ENCODE assay signal across 8 cellular contexts in the genomic region with DNA sequence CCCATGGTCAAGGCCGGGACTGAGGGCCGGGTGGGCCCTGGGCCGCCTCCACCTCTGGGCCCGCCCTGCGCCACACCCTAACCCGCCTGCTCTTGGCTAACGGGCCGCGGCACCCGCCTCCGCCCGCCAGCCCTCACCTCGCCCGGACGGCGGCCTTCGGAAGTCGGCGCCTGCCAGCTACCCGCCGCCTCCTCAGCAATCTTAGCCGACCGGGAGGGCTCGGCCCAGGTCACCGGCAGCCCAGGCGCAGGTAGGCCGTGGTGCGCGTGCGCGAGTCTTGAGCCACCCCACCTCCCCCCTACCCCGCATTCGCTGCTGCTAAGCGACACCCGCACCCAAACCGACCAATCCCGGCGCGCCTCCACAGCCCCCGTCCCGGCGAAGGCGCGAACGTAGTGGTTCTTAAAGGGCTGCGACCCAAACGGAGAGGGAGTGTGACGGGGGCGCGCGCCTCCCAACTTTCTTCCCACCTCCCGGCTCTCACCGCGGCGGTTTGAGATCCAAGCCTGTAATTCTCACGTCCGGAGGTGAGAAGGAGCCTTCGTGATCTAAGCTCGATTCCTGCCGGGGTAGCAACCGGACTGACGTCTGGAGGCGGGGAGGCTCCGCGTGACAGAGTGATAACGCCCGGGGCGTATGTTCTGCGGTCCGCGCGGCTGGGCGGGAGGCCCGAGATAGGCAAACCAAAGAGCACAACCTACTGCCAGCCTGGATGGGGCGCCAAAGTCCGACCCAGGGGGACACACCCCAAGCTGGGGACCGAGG. TPM values are rescaled to one million over a fixed set of nuclear protein-coding genes. Genes with fewer than 3 reads are reported as not detected.
A peak's percentile ranks its signal among the peaks of the same experiment; 100 is the strongest.
DNase-seq lines count a peak whose midpoint lies in the region; ATAC-seq, FAIRE-seq and TF ChIP-seq lines count a peak whose summit lies in the region.

TSS of gene SEC22C (minus strand) at position 259 of the 765 bp plus-strand sequence. CDS start 12,921 bp downstream, outside the sequence.

- H3K9me3 ChIP-seq in left ventricle myocardium inferior (replicated peaks) (no peaks in the 10 kb centered on the region), psoas muscle (no peaks in the 10 kb centered on the region)

- H3K36me3 ChIP-seq in left ventricle myocardium inferior (no peaks in the 10 kb centered on the region), psoas muscle (ENCODE audit: insufficient read depth in 1 of 2, low read depth in 1 of 2) (peaks cover 0 to 2% of the 10 kb centered on the region in 2 donors)

- WGBS in psoas muscle, 3 donors, result 0 to 1% (median 1%) methylated on average over 48 to 77 of the region's 77 CpGs

- intact Hi-C loops in T-helper 1 cell treated with Interleukin-12 subunit alpha and Interleukin-12 subunit beta and Interleukin-4 antibody, amounts not matched to agents 30 ng/mL and 1 ng/mL, for 36 hours (cut with micrococcal nuclease), result loop anchor here (1.0 to 5.0 kb wide), 10 partner anchors 8 to 620 kb away; partner anchors contain the start of genes CCDC13, HIGD1A, NKTR and SS18L2
- intact Hi-C loops in left ventricle myocardium inferior (cut with micrococcal nuclease) (loop anchor here (10.0 kb wide), 1 partner anchor 173 kb away; no protein-coding TSS in a partner anchor), psoas muscle (cut with DNase I) (loop anchor here in 1 of 2 donors (5.0 kb wide), 1 partner anchor 165 kb away; no protein-coding TSS in a partner anchor)

- peak; percentile 41 for TF ChIP-seq CTCF in left ventricle myocardium inferior (IDR thresholded peaks at IDR 0.05; ENCODE audit: borderline replicate concordance)
- TF ChIP-seq CTCF in psoas muscle (IDR thresholded peaks at IDR 0.05), result peak; percentile 31

- H3K4me3 ChIP-seq in left ventricle myocardium inferior (peak within 1 kb of the TSS; percentile 89), psoas muscle (peak within 1 kb of the TSS; percentile 82)

- FAIRE-seq in GM12892 (lab: Jason Lieb, UNC) (peak; percentile 98), urothelium cell line (lab: Jason Lieb, UNC) (peak; percentile 81)

- peaks cover 32% of the 10 kb centered on the region for H3K4me1 ChIP-seq in left ventricle myocardium inferior
- peaks cover 16% of the 10 kb centered on the region for H3K4me1 ChIP-seq in psoas muscle

- peak within 1 kb of the TSS; percentile 91 for H3K27ac ChIP-seq in left ventricle myocardium inferior (replicated peaks)
- peak within 1 kb of the TSS; percentile 85 for H3K27ac ChIP-seq in psoas muscle

- no peaks in the 10 kb centered on the region for H3K27me3 ChIP-seq in left ventricle myocardium inferior (ENCODE audit: low read depth)
- H3K27me3 ChIP-seq in psoas muscle (ENCODE audit: insufficient read depth in 3 of 3, low read length in 2 of 3), result no peaks in the 10 kb centered on the region

- peak; percentile 99 for DNase-seq in GM12892 (ENCODE audit: insufficient read length)
- DNase-seq in NCI-H1436 treated with DMSO at 0.1 percent for 48 hours (lab: John Stamatoyannopoulos, UW), result peak; percentile 51
- DNase-seq in amniotic stem cell (lab: John Stamatoyannopoulos, UW), result peak; percentile 79
- peak; percentile 95 for DNase-seq in left ventricle myocardium inferior
- DNase-seq in psoas muscle, result peak; percentile 95 to 97
- DNase-seq in urothelium cell line (ENCODE audit: low spot score), result peak; percentile 99

- TF ChIP-seq POLR2A in GM12892 (IDR thresholded peaks at IDR 0.05; ENCODE audit: low read depth, low read length), result peak; percentile 79

- ATAC-seq in HG02840 (IDR thresholded peaks at IDR 0.05; ENCODE audit: low FRiP score, unreplicated experiment) (peak; percentile 93), psoas muscle (peak; percentile 98 to 99 (median 99))

RNA-seq across cellular contexts. Expression of gene SEC22C, which starts in this region (rescaled TPM):
- polyA plus RNA-seq in GM12892 (2012; ENCODE audit: missing spikeins), result 24.6 TPM
- total RNA-seq in T-helper 1 cell treated with Interleukin-12 subunit alpha and Interleukin-12 subunit beta and Interleukin-4 antibody, amounts not matched to agents 30 ng/mL and 1 ng/mL, for 36 hours, result 49.2 and 52.4 TPM in 2 replicates
- total RNA-seq in left ventricle myocardium inferior, result 23.0 TPM
- total RNA-seq in psoas muscle, result 10 to 100 TPM; 13.0 to 31.0 (median 15.5) TPM
- 10 to 100 TPM; 11.2 to 46.8 (median 15.5) TPM for polyA plus RNA-seq in psoas muscle

Comparison
In these comparisons a context has a peak if more than half of its experiments do, and no peak if none do; other contexts are left out.
1. Peak in every context shown above with its lines: DNase-seq, ATAC-seq, H3K4me3 ChIP-seq and H3K27ac ChIP-seq.